9 cellular contexts compared by ENCODE assay signal in the genomic region with DNA sequence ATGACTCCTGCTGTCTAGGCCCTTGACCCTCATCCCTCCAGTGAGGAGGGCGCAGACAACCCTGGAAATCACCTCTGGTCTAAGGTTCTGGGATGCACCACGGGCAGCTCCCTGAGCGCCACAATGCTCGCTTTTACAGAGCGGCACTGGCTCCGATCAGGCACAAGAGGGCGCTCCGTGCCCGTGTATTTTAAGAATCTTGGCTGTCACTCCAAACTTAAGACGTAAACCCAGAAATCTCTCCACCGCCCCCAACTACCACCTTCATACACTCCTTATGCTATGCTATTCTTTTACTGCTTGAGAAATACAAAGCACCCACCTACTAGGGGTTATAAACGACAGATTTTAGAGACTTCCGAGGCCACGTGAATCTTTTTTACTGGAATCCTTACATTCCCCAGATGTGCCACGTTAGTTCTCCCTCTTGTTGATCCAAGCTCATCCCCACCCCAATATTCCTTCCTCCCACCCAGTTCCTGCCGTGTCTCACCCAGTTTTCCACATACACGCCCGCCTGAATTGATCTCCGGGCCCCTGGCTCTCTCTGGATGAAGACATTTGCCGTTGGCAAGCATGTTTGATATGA.
DNase-seq lines count a peak whose midpoint lies in the region; ATAC-seq, FAIRE-seq and TF ChIP-seq lines count a peak whose summit lies in the region.
"Had no signal": no experiment of that assay in that cellular context is flagged by ENCODE, and none has a peak within 500 bp of the region (broad histone marks: within the 10 kb centered on the region; RNA-seq: fewer than 3 reads in every experiment).

No MANE protein-coding gene starts in this region.

- TF ChIP-seq POLR2A in HCT116 (IDR thresholded peaks at IDR 0.05; ENCODE audit: borderline replicate concordance, extremely low read depth, insufficient read depth, insufficient read length) (no peak), GM12878 (IDR thresholded peaks at IDR 0.05; ENCODE audit: low read depth, low read length) (no peak), tibial nerve (IDR thresholded peaks at IDR 0.05) (no peak)

- peak; percentile 27 for FAIRE-seq in GM12878 (lab: Jason Lieb, UNC)

- no peaks in the 10 kb centered on the region for H3K79me2 ChIP-seq in HCT116 (ENCODE audit: insufficient read depth, low read length)
- no peaks in the 10 kb centered on the region for H3K79me2 ChIP-seq in GM12878 (ENCODE audit: control insufficient read depth, insufficient read depth, low read length)

- no peaks in the 10 kb centered on the region for H3K9me2 ChIP-seq in HCT116 (ENCODE audit: insufficient read depth)

- CTCF ChIA-PET in HCT116 (lab: Charles Lee) (interaction anchor here (0.7 to 2.3 kb wide), 2 partner anchors 743 to 756 kb away, joined by 3 to 20 read pairs; no protein-coding TSS in a partner anchor), GM12878 (lab: Yijun Ruan, JAX) (interaction anchor here (0.7 to 1.5 kb wide), 14 partner anchors 8 to 758 kb away, joined by 3 to 6 read pairs (median 3); no protein-coding TSS in a partner anchor)

- H3K27me3 ChIP-seq in HCT116 (ENCODE audit: insufficient read depth, low read length) (no peaks in the 10 kb centered on the region), GM12878 (replicated peaks in 1 of 2; ENCODE audit: control insufficient read depth in 2 of 2, insufficient read depth in 2 of 2, low read length in 1 of 2) (no peaks in the 10 kb centered on the region), tibial nerve (peaks cover 0 to 49% of the 10 kb centered on the region in 2 donors)

- SMC1A ChIA-PET in GM12878 (lab: Charles Lee; ENCODE audit: uncharacterized antibody, unreplicated experiment): interaction anchor here (1.3 to 1.5 kb wide), 2 partner anchors 171 to 757 kb away, joined by 3 to 7 read pairs; no protein-coding TSS in a partner anchor

- H3K27ac ChIP-seq in HCT116 (ENCODE audit: low read depth, low read length) (no peak overlapping the region), GM12878 (ENCODE audit: control insufficient read depth, insufficient read depth) (no peak overlapping the region), tibial nerve (no peak overlapping the region)

- H3K36me3 ChIP-seq in HCT116 (ENCODE audit: control insufficient read depth in 1 of 2, insufficient read depth in 2 of 2, low read length in 2 of 2): no peaks in the 10 kb centered on the region
- H3K36me3 ChIP-seq in GM12878 (ENCODE audit: control insufficient read depth in 2 of 2, insufficient read depth in 2 of 2, low read length in 1 of 2): no peaks in the 10 kb centered on the region
- H3K36me3 ChIP-seq in tibial nerve: no peaks in the 10 kb centered on the region

- peak; percentile 51 for DNase-seq in activated CD4-positive, alpha-beta T cell treated with anti-CD3 and anti-CD28 coated beads for 48 hours
- DNase-seq in activated CD4-positive, alpha-beta T cell treated with anti-CD3 and anti-CD28 coated beads, Interleukin-2, amount 50 U/mL, for 4 hours: no peak
- DNase-seq in HCT116 (ENCODE audit: low read depth, low spot score): no peak
- peak; percentile 28 for DNase-seq in NCI-H345 treated with DMSO at 0.1 percent for 48 hours (lab: John Stamatoyannopoulos, UW; ENCODE audit: unreplicated experiment)
- no peak for DNase-seq in GM12878 (ENCODE audit: low read depth, low spot score)
- DNase-seq in iris pigment epithelial cell (ENCODE audit: low read depth): peak; percentile 54
- DNase-seq in tibial nerve (ENCODE audit: low spot score in 2 of 2): peak in 1 of 2 donors; percentile 51

- BruUV-seq in HCT116 (replicated peaks; lab: Mats Ljungman, UMichigan) (no TSS peak), GM12878 (replicated peaks; lab: Mats Ljungman, UMichigan) (no TSS peak)

- H3K9ac ChIP-seq in HCT116 (ENCODE audit: low read length) (no peak overlapping the region), GM12878 (ENCODE audit: control insufficient read depth, insufficient read depth, low read length) (no peak overlapping the region)

- in situ Hi-C loops in GM12878 (cut with MboI): no loop called here

- peak; percentile 16 to 58 (median 56); a peak in 4 of 6 replicates for TF ChIP-seq CTCF in HCT116 (IDR thresholded peaks at IDR 0.05 in 2 of 3, conservative IDR thresholded peaks at IDR 0.05 in 1 of 3; ENCODE audit: borderline replicate concordance in 1 of 3, insufficient read depth in 1 of 3, low read depth in 2 of 3, low read length in 2 of 3)
- peak; percentile 78 to 80 (median 79) for TF ChIP-seq CTCF in GM12878 (IDR thresholded peaks at IDR 0.05 in 2 of 3, conservative IDR thresholded peaks at IDR 0.05 in 1 of 3; ENCODE audit: control insufficient read depth in 2 of 3, extremely low read depth in 1 of 3, insufficient read depth in 1 of 3, low read depth in 3 of 3, low read length in 3 of 3)
- peak; percentile 55 to 83 (median 68) for TF ChIP-seq CTCF in tibial nerve (IDR thresholded peaks at IDR 0.05)

- POLR2A ChIA-PET in HCT116 (lab: Charles Lee) (no interaction called here), GM12878 (lab: Charles Lee) (no interaction called here)

- ATAC-seq in HCT116: peak; percentile 67
- ATAC-seq in GM12878: peak; percentile 66
- no peak for ATAC-seq in HG02642 (IDR thresholded peaks at IDR 0.05; ENCODE audit: poor library complexity, unreplicated experiment)
- ATAC-seq: stimulated activated effector memory CD8-positive, alpha-beta T cell treated with anti-CD3 and anti-CD28 coated beads, Interleukin-12 subunit alpha, Interleukin-12 subunit beta, amount 100 ng/mL, for 72 hours had no signal

- TF ChIP-seq RAD21 in HCT116 (IDR thresholded peaks at IDR 0.05; ENCODE audit: low read depth) (peak; percentile 60), GM12878 (IDR thresholded peaks at IDR 0.05; ENCODE audit: insufficient read depth, low read depth, low read length) (peak; percentile 74)

- H3K4me2 ChIP-seq in HCT116 (ENCODE audit: low read length): no peak overlapping the region
- H3K4me2 ChIP-seq in GM12878 (ENCODE audit: control insufficient read depth, insufficient read depth): no peak overlapping the region

- no peak overlapping the region for H3K4me3 ChIP-seq in HCT116 (replicated peaks in 1 of 2; ENCODE audit: low read depth in 1 of 2, low read length in 2 of 2)
- H3K4me3 ChIP-seq in GM12878: no peak overlapping the region
- H3K4me3 ChIP-seq in tibial nerve: peak overlapping the region in 1 of 4 donors; percentile 15

- H4K20me1 ChIP-seq in HCT116 (ENCODE audit: insufficient read depth) (no peaks in the 10 kb centered on the region), GM12878 (ENCODE audit: control insufficient read depth, insufficient read depth) (no peaks in the 10 kb centered on the region)

- TF ChIP-seq EP300 in GM12878 (IDR thresholded peaks at IDR 0.05; ENCODE audit: borderline replicate concordance in 1 of 2, control insufficient read depth in 1 of 2, low read depth in 2 of 2, low read length in 2 of 2) (no peak), tibial nerve (IDR thresholded peaks at IDR 0.05) (no peak)

- intact Hi-C loops in HCT116 (cut with micrococcal nuclease) (loop anchor here (1.0 to 5.0 kb wide), 2 partner anchors 744 to 757 kb away; no protein-coding TSS in a partner anchor), GM12878 (cut with micrococcal nuclease; ENCODE audit: unreplicated experiment) (loop anchor here (1.0 to 5.0 kb wide), 2 partner anchors 744 to 757 kb away; no protein-coding TSS in a partner anchor)

- H3K9me3 ChIP-seq in HCT116 (ENCODE audit: control insufficient read depth in 1 of 2, insufficient read depth in 1 of 2, low read depth in 1 of 2, low read length in 2 of 2): peaks cover 0 to 4% of the 10 kb centered on the region in 2 experiments; a peak in 1 of 4 replicates
- H3K9me3 ChIP-seq in GM12878 (replicated peaks; ENCODE audit: control insufficient read depth, insufficient read depth, low read length): no peaks in the 10 kb centered on the region
- H3K9me3 ChIP-seq in tibial nerve: no peaks in the 10 kb centered on the region

- RAD21 ChIA-PET in HCT116 (lab: Charles Lee; ENCODE audit: low non-redundant PET in 1 of 2, low total read pairs in 2 of 2, uncharacterized antibody in 2 of 2, unreplicated experiment in 2 of 2) (interaction anchor here in 1 of 2 experiments (0.9 kb wide), 1 partner anchor 756 kb away, joined by 5 read pairs; no protein-coding TSS in a partner anchor), GM12878 (lab: Charles Lee; ENCODE audit: unreplicated experiment) (interaction anchor here (0.7 to 1.6 kb wide), 3 partner anchors 9 to 56 kb away, joined by 3 to 5 read pairs (median 3); no protein-coding TSS in a partner anchor)

- WGBS in GM12878 (ENCODE audit: insufficient coverage, insufficient replicate concordance, low lambda C conversion rate, missing lambda C conversion rate): 35% methylated on average over 20 of the region's 20 CpGs
- 14 to 22% methylated on average over 20 of the region's 20 CpGs for WGBS in tibial nerve, 2 donors

- H2AFZ ChIP-seq in HCT116 (ENCODE audit: low read depth, low read length, poor library complexity, severe bottlenecking) (no peak overlapping the region), GM12878 (ENCODE audit: control insufficient read depth, low read depth, low read length) (no peak overlapping the region)

- H3K4me1 ChIP-seq in HCT116 (ENCODE audit: control insufficient read depth in 1 of 2, insufficient read depth in 2 of 2, low read length in 2 of 2): no peaks in the 10 kb centered on the region
- no peaks in the 10 kb centered on the region for H3K4me1 ChIP-seq in GM12878 (ENCODE audit: control insufficient read depth, insufficient read depth, low read length)
- H3K4me1 ChIP-seq in tibial nerve: peaks cover 0 to 15% (median 0%) of the 10 kb centered on the region in 4 donors

TF ChIP-seq in GM12878, 131 proteins besides CTCF, POLR2A, EP300 and RAD21 (continues in another document):
- TF ChIP-seq, protein P1, sequence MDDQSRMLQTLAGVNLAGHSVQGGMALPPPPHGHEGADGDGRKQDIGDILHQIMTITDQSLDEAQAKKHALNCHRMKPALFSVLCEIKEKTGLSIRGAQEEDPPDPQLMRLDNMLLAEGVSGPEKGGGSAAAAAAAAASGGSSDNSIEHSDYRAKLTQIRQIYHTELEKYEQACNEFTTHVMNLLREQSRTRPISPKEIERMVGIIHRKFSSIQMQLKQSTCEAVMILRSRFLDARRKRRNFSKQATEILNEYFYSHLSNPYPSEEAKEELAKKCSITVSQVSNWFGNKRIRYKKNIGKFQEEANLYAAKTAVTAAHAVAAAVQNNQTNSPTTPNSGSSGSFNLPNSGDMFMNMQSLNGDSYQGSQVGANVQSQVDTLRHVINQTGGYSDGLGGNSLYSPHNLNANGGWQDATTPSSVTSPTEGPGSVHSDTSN (IDR thresholded peaks at IDR 0.05; ENCODE audit: insufficient replicate concordance, low read depth, low read length): peak; percentile 72
- TF ChIP-seq SMC3 (IDR thresholded peaks at IDR 0.05; ENCODE audit: borderline replicate concordance, low read length): peak; percentile 58; the same call in 1 of the 2 replicates

Comparison
In these comparisons a context has a peak if more than half of its experiments do, and no peak if none do; other contexts are left out.
1. DNase-seq: peak in activated CD4-positive, alpha-beta T cell treated with anti-CD3 and anti-CD28 coated beads for 48 hours (single experiment), NCI-H345 treated with DMSO at 0.1 percent for 48 hours (single experiment) and iris pigment epithelial cell (single experiment); none in activated CD4-positive, alpha-beta T cell treated with anti-CD3 and anti-CD28 coated beads, Interleukin-2, amount 50 U/mL, for 4 hours (0 of 2), HCT116 (single experiment) and GM12878 (single experiment).
2. Peak in every context shown above with its lines, with median percentiles within 50 percentile points of each other: CTCF ChIP-seq.